Comparison of ENCODE assay signal across 1 cellular context in genomic region chr6:142845624-142846458, GRCh38.
TF ChIP-seq lines count a peak whose summit lies in the region.

No MANE protein-coding gene starts in this region.

TF ChIP-seq in HepG2, 621 proteins besides CTCF, POLR2A, EP300 and RAD21 (continued from another document and continues in another):
- TF ChIP-seq, protein P1, sequence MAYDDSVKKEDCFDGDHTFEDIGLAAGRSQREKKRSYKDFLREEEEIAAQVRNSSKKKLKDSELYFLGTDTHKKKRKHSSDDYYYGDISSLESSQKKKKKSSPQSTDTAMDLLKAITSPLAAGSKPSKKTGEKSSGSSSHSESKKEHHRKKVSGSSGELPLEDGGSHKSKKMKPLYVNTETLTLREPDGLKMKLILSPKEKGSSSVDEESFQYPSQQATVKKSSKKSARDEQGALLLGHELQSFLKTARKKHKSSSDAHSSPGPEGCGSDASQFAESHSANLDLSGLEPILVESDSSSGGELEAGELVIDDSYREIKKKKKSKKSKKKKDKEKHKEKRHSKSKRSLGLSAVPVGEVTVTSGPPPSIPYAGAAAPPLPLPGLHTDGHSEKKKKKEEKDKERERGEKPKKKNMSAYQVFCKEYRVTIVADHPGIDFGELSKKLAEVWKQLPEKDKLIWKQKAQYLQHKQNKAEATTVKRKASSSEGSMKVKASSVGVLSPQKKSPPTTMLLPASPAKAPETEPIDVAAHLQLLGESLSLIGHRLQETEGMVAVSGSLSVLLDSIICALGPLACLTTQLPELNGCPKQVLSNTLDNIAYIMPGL (CRISPR knock-in tag; IDR thresholded peaks at IDR 0.05; ENCODE audit: borderline replicate concordance in 1 of 2, low read depth in 1 of 2) = peak; percentile 90 to 94
- peak; percentile 79; the same call in 1 of the 2 replicates for TF ChIP-seq ZNF557 (CRISPR knock-in tag; IDR thresholded peaks at IDR 0.05)
- no peak for TF ChIP-seq ZNF17 (CRISPR knock-in tag; IDR thresholded peaks at IDR 0.05)
- TF ChIP-seq, protein P2, sequence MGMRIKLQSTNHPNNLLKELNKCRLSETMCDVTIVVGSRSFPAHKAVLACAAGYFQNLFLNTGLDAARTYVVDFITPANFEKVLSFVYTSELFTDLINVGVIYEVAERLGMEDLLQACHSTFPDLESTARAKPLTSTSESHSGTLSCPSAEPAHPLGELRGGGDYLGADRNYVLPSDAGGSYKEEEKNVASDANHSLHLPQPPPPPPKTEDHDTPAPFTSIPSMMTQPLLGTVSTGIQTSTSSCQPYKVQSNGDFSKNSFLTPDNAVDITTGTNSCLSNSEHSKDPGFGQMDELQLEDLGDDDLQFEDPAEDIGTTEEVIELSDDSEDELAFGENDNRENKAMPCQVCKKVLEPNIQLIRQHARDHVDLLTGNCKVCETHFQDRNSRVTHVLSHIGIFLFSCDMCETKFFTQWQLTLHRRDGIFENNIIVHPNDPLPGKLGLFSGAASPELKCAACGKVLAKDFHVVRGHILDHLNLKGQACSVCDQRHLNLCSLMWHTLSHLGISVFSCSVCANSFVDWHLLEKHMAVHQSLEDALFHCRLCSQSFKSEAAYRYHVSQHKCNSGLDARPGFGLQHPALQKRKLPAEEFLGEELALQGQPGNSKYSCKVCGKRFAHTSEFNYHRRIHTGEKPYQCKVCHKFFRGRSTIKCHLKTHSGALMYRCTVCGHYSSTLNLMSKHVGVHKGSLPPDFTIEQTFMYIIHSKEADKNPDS (CRISPR knock-in tag; IDR thresholded peaks at IDR 0.05) = no peak
- TF ChIP-seq MIER2 (CRISPR knock-in tag; IDR thresholded peaks at IDR 0.05) = peak; percentile 87
- peak; percentile 67; the same call in 1 of the 2 replicates for TF ChIP-seq ZNF337 (CRISPR knock-in tag; IDR thresholded peaks at IDR 0.05; ENCODE audit: borderline replicate concordance, low read depth)
- TF ChIP-seq HHEX (CRISPR knock-in tag; IDR thresholded peaks at IDR 0.05) = peak; percentile 13; the same call in 1 of the 2 replicates
- TF ChIP-seq RAD51 (IDR thresholded peaks at IDR 0.05; ENCODE audit: borderline replicate concordance) = no peak
- no peak; the same call in 1 of the 2 replicates for TF ChIP-seq ZNF850 (CRISPR knock-in tag; conservative IDR thresholded peaks at IDR 0.05)
- TF ChIP-seq HNF1A (IDR thresholded peaks at IDR 0.05; ENCODE audit: low read depth) = no peak; the same call in 1 of the 2 replicates
- TF ChIP-seq HNF1A (CRISPR knock-in tag; IDR thresholded peaks at IDR 0.05; ENCODE audit: borderline replicate concordance) = peak; percentile 83; the same call in 1 of the 2 replicates
- TF ChIP-seq, protein P3, sequence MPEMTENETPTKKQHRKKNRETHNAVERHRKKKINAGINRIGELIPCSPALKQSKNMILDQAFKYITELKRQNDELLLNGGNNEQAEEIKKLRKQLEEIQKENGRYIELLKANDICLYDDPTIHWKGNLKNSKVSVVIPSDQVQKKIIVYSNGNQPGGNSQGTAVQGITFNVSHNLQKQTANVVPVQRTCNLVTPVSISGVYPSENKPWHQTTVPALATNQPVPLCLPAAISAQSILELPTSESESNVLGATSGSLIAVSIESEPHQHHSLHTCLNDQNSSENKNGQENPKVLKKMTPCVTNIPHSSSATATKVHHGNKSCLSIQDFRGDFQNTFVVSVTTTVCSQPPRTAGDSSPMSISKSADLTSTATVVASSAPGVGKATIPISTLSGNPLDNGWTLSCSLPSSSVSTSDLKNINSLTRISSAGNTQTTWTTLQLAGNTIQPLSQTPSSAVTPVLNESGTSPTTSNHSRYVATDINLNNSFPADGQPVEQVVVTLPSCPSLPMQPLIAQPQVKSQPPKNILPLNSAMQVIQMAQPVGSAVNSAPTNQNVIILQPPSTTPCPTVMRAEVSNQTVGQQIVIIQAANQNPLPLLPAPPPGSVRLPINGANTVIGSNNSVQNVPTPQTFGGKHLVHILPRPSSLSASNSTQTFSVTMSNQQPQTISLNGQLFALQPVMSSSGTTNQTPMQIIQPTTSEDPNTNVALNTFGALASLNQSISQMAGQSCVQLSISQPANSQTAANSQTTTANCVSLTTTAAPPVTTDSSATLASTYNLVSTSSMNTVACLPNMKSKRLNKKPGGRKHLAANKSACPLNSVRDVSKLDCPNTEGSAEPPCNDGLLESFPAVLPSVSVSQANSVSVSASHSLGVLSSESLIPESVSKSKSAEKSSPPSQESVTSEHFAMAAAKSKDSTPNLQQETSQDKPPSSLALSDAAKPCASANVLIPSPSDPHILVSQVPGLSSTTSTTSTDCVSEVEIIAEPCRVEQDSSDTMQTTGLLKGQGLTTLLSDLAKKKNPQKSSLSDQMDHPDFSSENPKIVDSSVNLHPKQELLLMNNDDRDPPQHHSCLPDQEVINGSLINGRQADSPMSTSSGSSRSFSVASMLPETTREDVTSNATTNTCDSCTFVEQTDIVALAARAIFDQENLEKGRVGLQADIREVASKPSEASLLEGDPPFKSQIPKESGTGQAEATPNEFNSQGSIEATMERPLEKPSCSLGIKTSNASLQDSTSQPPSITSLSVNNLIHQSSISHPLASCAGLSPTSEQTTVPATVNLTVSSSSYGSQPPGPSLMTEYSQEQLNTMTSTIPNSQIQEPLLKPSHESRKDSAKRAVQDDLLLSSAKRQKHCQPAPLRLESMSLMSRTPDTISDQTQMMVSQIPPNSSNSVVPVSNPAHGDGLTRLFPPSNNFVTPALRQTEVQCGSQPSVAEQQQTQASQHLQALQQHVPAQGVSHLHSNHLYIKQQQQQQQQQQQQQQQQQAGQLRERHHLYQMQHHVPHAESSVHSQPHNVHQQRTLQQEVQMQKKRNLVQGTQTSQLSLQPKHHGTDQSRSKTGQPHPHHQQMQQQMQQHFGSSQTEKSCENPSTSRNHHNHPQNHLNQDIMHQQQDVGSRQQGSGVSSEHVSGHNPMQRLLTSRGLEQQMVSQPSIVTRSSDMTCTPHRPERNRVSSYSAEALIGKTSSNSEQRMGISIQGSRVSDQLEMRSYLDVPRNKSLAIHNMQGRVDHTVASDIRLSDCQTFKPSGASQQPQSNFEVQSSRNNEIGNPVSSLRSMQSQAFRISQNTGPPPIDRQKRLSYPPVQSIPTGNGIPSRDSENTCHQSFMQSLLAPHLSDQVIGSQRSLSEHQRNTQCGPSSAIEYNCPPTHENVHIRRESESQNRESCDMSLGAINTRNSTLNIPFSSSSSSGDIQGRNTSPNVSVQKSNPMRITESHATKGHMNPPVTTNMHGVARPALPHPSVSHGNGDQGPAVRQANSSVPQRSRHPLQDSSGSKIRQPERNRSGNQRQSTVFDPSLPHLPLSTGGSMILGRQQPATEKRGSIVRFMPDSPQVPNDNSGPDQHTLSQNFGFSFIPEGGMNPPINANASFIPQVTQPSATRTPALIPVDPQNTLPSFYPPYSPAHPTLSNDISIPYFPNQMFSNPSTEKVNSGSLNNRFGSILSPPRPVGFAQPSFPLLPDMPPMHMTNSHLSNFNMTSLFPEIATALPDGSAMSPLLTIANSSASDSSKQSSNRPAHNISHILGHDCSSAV (CRISPR knock-in tag; IDR thresholded peaks at IDR 0.05; ENCODE audit: borderline replicate concordance) = 0 out of 2 replicates have a peak, but pooled peaks have one; percentile 70
- TF ChIP-seq RBFOX2 (IDR thresholded peaks at IDR 0.05; ENCODE audit: low read depth, low read length) = peak; percentile 30; the same call in 1 of the 2 replicates
- peak; percentile 70 for TF ChIP-seq POLR2AphosphoS5 (IDR thresholded peaks at IDR 0.05; ENCODE audit: low read depth, low read length)
- no peak for TF ChIP-seq THYN1 (CRISPR knock-in tag; IDR thresholded peaks at IDR 0.05; ENCODE audit: borderline replicate concordance, low read depth)
- no peak for TF ChIP-seq SIN3A (IDR thresholded peaks at IDR 0.05; ENCODE audit: borderline replicate concordance, low read depth, low read length)
- TF ChIP-seq, protein P4, sequence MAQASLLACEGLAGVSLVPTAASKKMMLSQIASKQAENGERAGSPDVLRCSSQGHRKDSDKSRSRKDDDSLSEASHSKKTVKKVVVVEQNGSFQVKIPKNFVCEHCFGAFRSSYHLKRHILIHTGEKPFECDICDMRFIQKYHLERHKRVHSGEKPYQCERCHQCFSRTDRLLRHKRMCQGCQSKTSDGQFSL (CRISPR knock-in tag; IDR thresholded peaks at IDR 0.05) = no peak
- TF ChIP-seq, protein P5, sequence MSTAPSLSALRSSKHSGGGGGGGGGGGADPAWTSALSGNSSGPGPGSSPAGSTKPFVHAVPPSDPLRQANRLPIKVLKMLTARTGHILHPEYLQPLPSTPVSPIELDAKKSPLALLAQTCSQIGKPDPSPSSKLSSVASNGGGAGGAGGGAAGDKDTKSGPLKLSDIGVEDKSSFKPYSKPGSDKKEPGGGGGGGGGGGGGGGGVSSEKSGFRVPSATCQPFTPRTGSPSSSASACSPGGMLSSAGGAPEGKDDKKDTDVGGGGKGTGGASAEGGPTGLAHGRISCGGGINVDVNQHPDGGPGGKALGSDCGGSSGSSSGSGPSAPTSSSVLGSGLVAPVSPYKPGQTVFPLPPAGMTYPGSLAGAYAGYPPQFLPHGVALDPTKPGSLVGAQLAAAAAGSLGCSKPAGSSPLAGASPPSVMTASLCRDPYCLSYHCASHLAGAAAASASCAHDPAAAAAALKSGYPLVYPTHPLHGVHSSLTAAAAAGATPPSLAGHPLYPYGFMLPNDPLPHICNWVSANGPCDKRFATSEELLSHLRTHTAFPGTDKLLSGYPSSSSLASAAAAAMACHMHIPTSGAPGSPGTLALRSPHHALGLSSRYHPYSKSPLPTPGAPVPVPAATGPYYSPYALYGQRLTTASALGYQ (CRISPR knock-in tag; IDR thresholded peaks at IDR 0.05) = no peak
- TF ChIP-seq GPBP1L1 (CRISPR knock-in tag; IDR thresholded peaks at IDR 0.05) = no peak
- no peak; the same call in 1 of the 2 replicates for TF ChIP-seq ZNF546 (CRISPR knock-in tag; conservative IDR thresholded peaks at IDR 0.05)
- TF ChIP-seq MAZ (IDR thresholded peaks at IDR 0.05; ENCODE audit: borderline replicate concordance, low read depth, low read length) = no peak
- peak; percentile 51; the same call in 1 of the 2 replicates for TF ChIP-seq MAZ (CRISPR knock-in tag; IDR thresholded peaks at IDR 0.05; ENCODE audit: low read depth)
- no peak for TF ChIP-seq HDAC6 (IDR thresholded peaks at IDR 0.05; ENCODE audit: low read depth, low read length)
- TF ChIP-seq, protein P6, sequence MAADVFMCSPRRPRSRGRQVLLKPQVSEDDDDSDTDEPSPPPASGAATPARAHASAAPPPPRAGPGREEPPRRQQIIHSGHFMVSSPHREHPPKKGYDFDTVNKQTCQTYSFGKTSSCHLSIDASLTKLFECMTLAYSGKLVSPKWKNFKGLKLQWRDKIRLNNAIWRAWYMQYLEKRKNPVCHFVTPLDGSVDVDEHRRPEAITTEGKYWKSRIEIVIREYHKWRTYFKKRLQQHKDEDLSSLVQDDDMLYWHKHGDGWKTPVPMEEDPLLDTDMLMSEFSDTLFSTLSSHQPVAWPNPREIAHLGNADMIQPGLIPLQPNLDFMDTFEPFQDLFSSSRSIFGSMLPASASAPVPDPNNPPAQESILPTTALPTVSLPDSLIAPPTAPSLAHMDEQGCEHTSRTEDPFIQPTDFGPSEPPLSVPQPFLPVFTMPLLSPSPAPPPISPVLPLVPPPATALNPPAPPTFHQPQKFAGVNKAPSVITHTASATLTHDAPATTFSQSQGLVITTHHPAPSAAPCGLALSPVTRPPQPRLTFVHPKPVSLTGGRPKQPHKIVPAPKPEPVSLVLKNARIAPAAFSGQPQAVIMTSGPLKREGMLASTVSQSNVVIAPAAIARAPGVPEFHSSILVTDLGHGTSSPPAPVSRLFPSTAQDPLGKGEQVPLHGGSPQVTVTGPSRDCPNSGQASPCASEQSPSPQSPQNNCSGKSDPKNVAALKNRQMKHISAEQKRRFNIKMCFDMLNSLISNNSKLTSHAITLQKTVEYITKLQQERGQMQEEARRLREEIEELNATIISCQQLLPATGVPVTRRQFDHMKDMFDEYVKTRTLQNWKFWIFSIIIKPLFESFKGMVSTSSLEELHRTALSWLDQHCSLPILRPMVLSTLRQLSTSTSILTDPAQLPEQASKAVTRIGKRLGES (CRISPR knock-in tag; IDR thresholded peaks at IDR 0.05; ENCODE audit: borderline replicate concordance) = no peak
- TF ChIP-seq ZNF773 (CRISPR knock-in tag; IDR thresholded peaks at IDR 0.05; ENCODE audit: borderline replicate concordance) = no peak
- TF ChIP-seq, protein P7, sequence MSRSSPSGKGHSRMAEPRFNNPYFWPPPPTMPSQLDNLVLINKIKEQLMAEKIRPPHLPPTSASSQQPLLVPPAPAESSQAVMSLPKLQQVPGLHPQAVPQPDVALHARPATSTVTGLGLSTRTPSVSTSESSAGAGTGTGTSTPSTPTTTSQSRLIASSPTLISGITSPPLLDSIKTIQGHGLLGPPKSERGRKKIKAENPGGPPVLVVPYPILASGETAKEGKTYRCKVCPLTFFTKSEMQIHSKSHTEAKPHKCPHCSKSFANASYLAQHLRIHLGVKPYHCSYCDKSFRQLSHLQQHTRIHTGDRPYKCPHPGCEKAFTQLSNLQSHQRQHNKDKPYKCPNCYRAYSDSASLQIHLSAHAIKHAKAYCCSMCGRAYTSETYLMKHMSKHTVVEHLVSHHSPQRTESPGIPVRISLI (CRISPR knock-in tag; IDR thresholded peaks at IDR 0.05; ENCODE audit: borderline replicate concordance) = peak; percentile 65; the same call in 1 of the 2 replicates
- no peak for TF ChIP-seq FOSL1 (CRISPR knock-in tag; IDR thresholded peaks at IDR 0.05; ENCODE audit: borderline replicate concordance)
- TF ChIP-seq ETV6 (CRISPR knock-in tag; conservative IDR thresholded peaks at IDR 0.05) = no peak; the same call in 1 of the 2 replicates
